Comparison of ENCODE assay signal across 1 cellular context in the genomic region with DNA sequence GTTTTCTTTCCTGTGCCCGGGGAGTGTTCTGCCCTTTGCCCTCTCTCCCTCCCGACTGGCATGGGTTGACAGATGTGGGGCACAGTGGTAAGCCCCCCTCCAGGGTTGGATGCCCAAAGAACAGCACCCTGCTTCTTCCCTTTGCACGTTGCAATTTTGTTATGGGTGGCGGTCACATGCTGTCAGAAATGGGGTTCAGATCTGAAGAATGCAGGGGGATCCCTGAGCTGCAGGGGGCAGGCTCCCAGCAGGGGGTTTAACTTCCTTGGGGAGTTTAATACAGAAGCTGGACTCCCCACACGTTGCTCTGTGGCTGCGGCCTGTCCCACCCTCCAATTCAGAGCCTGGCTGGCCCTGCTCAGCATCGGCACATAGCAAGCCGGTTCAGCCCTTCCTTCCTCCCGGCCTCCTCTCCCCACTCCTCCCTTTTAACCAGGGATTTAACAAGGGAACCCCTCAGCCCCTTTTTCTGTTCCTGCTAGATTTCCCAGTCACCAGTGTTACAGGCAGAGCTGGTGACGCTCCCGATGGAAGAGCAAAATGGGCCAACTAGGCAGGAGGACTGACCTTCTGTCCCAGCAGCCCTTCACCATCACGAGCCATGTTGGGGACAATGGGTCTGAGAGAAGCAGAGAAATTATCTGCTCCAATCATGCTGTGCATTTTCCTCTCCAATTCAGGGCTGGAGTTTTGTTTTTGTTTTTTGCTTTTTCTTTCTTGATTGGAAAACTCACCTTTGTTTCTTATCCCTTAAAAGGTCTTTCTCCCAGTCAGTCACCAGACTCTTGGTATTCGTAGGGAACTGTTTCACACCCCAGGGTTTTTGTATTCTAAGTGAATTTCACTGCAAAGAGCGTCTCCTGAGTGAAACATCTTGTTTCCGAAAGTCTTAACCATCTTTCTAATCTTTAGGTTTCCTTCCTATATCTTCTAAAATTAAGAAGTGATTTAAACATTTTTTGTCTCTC.
TF ChIP-seq lines count a peak whose summit lies in the region.

No MANE protein-coding gene starts in this region.

TF ChIP-seq in IMR-90, 13 proteins besides CTCF, POLR2A, EP300 and RAD21:
- no peak for TF ChIP-seq MAZ (IDR thresholded peaks at IDR 0.05; ENCODE audit: borderline replicate concordance, low read depth, low read length)
- no peak for TF ChIP-seq SMC3 (IDR thresholded peaks at IDR 0.05; ENCODE audit: low read depth, low read length)
- TF ChIP-seq, protein P1, sequence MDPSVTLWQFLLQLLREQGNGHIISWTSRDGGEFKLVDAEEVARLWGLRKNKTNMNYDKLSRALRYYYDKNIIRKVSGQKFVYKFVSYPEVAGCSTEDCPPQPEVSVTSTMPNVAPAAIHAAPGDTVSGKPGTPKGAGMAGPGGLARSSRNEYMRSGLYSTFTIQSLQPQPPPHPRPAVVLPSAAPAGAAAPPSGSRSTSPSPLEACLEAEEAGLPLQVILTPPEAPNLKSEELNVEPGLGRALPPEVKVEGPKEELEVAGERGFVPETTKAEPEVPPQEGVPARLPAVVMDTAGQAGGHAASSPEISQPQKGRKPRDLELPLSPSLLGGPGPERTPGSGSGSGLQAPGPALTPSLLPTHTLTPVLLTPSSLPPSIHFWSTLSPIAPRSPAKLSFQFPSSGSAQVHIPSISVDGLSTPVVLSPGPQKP (IDR thresholded peaks at IDR 0.05; ENCODE audit: borderline replicate concordance, low read depth, low read length) = no peak
